In genomic region chr20:24544371-24544770, GRCh38 we compare ENCODE assay signal across 25 cellular contexts.
"Had no signal": no experiment of that assay in that cellular context is flagged by ENCODE, and none has a peak within 500 bp of the region (broad histone marks: within the 10 kb centered on the region; RNA-seq: fewer than 3 reads in every experiment).

No MANE protein-coding gene starts in this region.

- H3K27ac Mint-ChIP-seq: dendritic cell treated with granulocyte-macrophage colony-stimulating factor and Interleukin-4, amounts not matched to agents 40 ng/mL and 50 ng/mL, for 4 days; effector memory CD8-positive, alpha-beta T cell; endodermal cell had no signal

- H3K4me3 Mint-ChIP-seq: dendritic cell treated with granulocyte-macrophage colony-stimulating factor and Interleukin-4, amounts not matched to agents 40 ng/mL and 50 ng/mL, for 4 days; effector memory CD8-positive, alpha-beta T cell; endodermal cell had no signal

- H3K9me3 Mint-ChIP-seq: dendritic cell treated with granulocyte-macrophage colony-stimulating factor and Interleukin-4, amounts not matched to agents 40 ng/mL and 50 ng/mL, for 4 days; effector memory CD8-positive, alpha-beta T cell had no signal

- DNase-seq: colonic mucosa; cortex of kidney; dermis blood vessel endothelial cell; dorsolateral prefrontal cortex; effector CD4-positive, alpha-beta T cell; effector CD8-positive, alpha-beta T cell; effector memory CD4-positive, alpha-beta T cell; effector memory CD8-positive, alpha-beta T cell; endodermal cell; erythroblast; esophagus squamous epithelium; foreskin fibroblast; foreskin keratinocyte; foreskin melanocyte; gastrocnemius medialis; glutamatergic neuron; head of caudate nucleus had no signal

- H3K9me3 ChIP-seq: colonic mucosa, esophagus squamous epithelium, gastrocnemius medialis had no signal

- H3K27ac ChIP-seq: colonic mucosa, coronary artery, dorsolateral prefrontal cortex, epithelial cell of prostate, esophagus muscularis mucosa, esophagus squamous epithelium, foreskin keratinocyte, gastrocnemius medialis, gastroesophageal sphincter, heart right ventricle had no signal

- H3K4me3 ChIP-seq: colonic mucosa, coronary artery, dorsolateral prefrontal cortex, esophagus muscularis mucosa, esophagus squamous epithelium, gastrocnemius medialis, gastroesophageal sphincter, heart left ventricle, heart right ventricle had no signal

- H3K4me1 ChIP-seq: colonic mucosa, esophagus squamous epithelium, foreskin keratinocyte, gastrocnemius medialis, gastroesophageal sphincter had no signal

- H3K27me3 ChIP-seq: colonic mucosa, dorsolateral prefrontal cortex, esophagus squamous epithelium, foreskin keratinocyte, gastrocnemius medialis, gastroesophageal sphincter, heart left ventricle, heart right ventricle had no signal

- ATAC-seq: effector memory CD8-positive, alpha-beta T cell; esophagus mucosa; foreskin keratinocyte; gastrocnemius medialis; gastroesophageal sphincter had no signal

- H3K36me3 ChIP-seq: colonic mucosa, esophagus muscularis mucosa, esophagus squamous epithelium, gastrocnemius medialis, gastroesophageal sphincter had no signal
